In genomic region chr4:22532117-22532516, GRCh38 we compare ENCODE assay signal across 24 cellular contexts.
"Had no signal": no experiment of that assay in that cellular context is flagged by ENCODE, and none has a peak within 500 bp of the region (broad histone marks: within the 10 kb centered on the region; RNA-seq: fewer than 3 reads in every experiment).

No MANE protein-coding gene starts in this region.

- H3K4me2 ChIP-seq: hepatocyte had no signal

- H3K4me3 ChIP-seq: colonic mucosa, esophagus muscularis mucosa, hepatocyte, left ventricle myocardium inferior, lower lobe of right lung, mucosa of descending colon had no signal

- H3K4me1 Mint-ChIP-seq: endodermal cell, immature natural killer cell, mesothelial cell of epicardium had no signal

- H2AFZ ChIP-seq: hepatocyte had no signal

- H3K4me3 Mint-ChIP-seq: dendritic cell treated with granulocyte-macrophage colony-stimulating factor and Interleukin-4, amounts not matched to agents 40 ng/mL and 50 ng/mL, for 4 days; effector memory CD8-positive, alpha-beta T cell; endodermal cell; immature natural killer cell; mesothelial cell of epicardium had no signal

- H3K79me2 ChIP-seq: hepatocyte had no signal

- H3K36me3 ChIP-seq: colonic mucosa, esophagus muscularis mucosa, left ventricle myocardium inferior, lower lobe of right lung had no signal

- H3K9me3 ChIP-seq: colonic mucosa had no signal

- H3K27me3 Mint-ChIP-seq: dendritic cell treated with granulocyte-macrophage colony-stimulating factor and Interleukin-4, amounts not matched to agents 40 ng/mL and 50 ng/mL, for 4 days; effector memory CD8-positive, alpha-beta T cell had no signal

- H3K27me3 ChIP-seq: colonic mucosa, esophagus muscularis mucosa, foreskin keratinocyte, hepatocyte had no signal

- H3K4me1 ChIP-seq: colonic mucosa, foreskin keratinocyte, left ventricle myocardium inferior, lower lobe of right lung had no signal

- H3K27ac Mint-ChIP-seq: dendritic cell treated with granulocyte-macrophage colony-stimulating factor and Interleukin-4, amounts not matched to agents 40 ng/mL and 50 ng/mL, for 4 days; effector memory CD8-positive, alpha-beta T cell; endodermal cell; immature natural killer cell; mesothelial cell of epicardium had no signal

- H3K27ac ChIP-seq: colonic mucosa, esophagus muscularis mucosa, foreskin keratinocyte, hepatocyte, left ventricle myocardium inferior, lower lobe of right lung had no signal

- ATAC-seq: effector memory CD8-positive, alpha-beta T cell; foreskin keratinocyte; left colon; left lobe of liver; lower lobe of right lung; mucosa of descending colon had no signal

- DNase-seq: cerebellar nuclear complex; colonic mucosa; cortex of kidney; effector CD8-positive, alpha-beta T cell; effector memory CD8-positive, alpha-beta T cell; endodermal cell; foreskin keratinocyte; glutamatergic neuron; head of caudate nucleus; hypothalamus; immature natural killer cell; islet precursor cell; kidney; kidney glomerular epithelial cell; left colon; left ventricle myocardium inferior; lower lobe of right lung; mesenchymal stem cell; mucosa of descending colon had no signal
